In the genomic region with DNA sequence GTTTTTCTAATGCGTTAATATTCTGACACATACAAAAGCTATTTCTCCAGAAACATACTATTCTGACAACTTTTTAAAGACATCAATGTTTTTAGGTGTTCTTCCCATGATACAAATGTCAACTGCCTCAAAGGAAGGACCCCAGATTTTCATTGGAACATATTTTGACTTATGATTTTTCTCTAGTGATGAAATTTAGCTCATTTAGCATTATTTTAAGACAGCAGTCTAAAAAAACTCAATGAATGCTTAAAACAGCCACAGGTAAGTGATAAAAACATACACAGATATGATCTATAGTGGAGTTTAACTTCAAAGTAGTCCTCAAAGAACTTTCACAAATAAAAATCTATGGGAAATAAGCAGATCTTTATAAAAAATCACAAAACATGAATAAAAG, we compare ENCODE assay signal across 8 cellular contexts. TPM values are rescaled to one million over a fixed set of nuclear protein-coding genes. Genes with fewer than 3 reads are reported as not detected.
"Had no signal": no experiment of that assay in that cellular context is flagged by ENCODE, and none has a peak within 500 bp of the region (broad histone marks: within the 10 kb centered on the region; RNA-seq: fewer than 3 reads in every experiment).

No MANE protein-coding gene starts in this region.

- H3K9me3 Mint-ChIP-seq: IgD-negative memory B cell had no signal

- H3K27me3 Mint-ChIP-seq: IgD-negative memory B cell had no signal

- FAIRE-seq: HepG2, HTR-8/SVneo had no signal

- H3K27ac Mint-ChIP-seq: IgD-negative memory B cell had no signal

- H3K36me3 Mint-ChIP-seq: IgD-negative memory B cell had no signal

- H3K4me3 Mint-ChIP-seq: IgD-negative memory B cell had no signal

- H3K27ac ChIP-seq: HL-60 had no signal

- DNase-seq: IMR-90, KBM-7, KG1 had no signal

- ATAC-seq: HepG2 had no signal

RNA-seq across cellular contexts. Expression of a gene that starts 24.9 kb away (rescaled TPM):
- total RNA-seq: HepG2, HT-29, IMR-90 had no signal
- polyA plus RNA-seq: HepG2, IgD-negative memory B cell, IMR-90 had no signal
